21 cellular contexts compared by ENCODE assay signal in the genomic region with DNA sequence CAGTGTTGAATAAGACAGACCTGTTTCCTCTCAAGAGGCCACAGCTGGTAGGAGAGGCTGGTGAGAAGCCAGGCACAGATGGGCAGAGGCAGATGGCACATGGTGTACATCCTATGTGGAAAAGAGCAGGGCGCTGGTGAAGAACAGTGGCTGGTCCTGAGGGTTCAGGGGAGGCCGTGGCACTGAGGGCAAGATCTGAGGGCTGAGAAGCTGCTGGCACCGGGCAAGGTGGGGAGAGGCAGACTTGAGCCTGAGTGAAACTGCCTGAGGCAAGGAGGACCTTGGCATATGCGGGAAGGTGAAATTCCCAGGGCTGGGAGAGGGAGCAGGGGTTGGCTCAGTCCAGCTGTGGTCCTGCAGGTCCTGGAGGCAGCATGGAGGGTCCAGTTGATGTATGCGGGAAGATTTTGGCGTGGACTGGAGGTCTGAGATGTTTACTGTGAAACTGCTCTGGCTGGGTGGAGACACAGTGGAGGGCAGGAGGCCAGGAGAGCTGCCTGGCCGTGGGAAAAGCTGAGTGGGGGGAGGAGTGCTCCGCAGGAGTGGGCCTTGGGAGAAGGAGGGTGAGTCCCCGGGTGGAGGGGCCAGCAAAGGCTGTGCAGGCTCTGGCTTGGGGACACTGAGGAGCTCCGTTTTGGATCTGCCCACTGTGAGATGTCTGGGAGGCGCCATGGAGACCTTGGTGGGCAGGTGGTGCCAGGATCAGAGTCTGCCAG. TPM values are rescaled to one million over a fixed set of nuclear protein-coding genes. Genes with fewer than 3 reads are reported as not detected.
DNase-seq lines count a peak whose midpoint lies in the region; ATAC-seq and TF ChIP-seq lines count a peak whose summit lies in the region.
"Had no signal": no experiment of that assay in that cellular context is flagged by ENCODE, and none has a peak within 500 bp of the region (broad histone marks: within the 10 kb centered on the region; RNA-seq: fewer than 3 reads in every experiment).

No MANE protein-coding gene starts in this region.

- ATAC-seq in stimulated activated naive CD8-positive, alpha-beta T cell treated with anti-CD3 and anti-CD28 coated beads, Interleukin-15, amount 100 ng/mL, for 72 hours = no peak
- ATAC-seq: effector memory CD8-positive, alpha-beta T cell; Right ventricle myocardium inferior had no signal

- no peak for DNase-seq in activated naive CD4-positive, alpha-beta T cell treated with Interleukin-2 at 50 U/mL for 16 hours
- DNase-seq in NCI-H524 treated with DMSO at 0.1 percent for 48 hours (lab: John Stamatoyannopoulos, UW) (peak; percentile 77), endothelial cell (ENCODE audit: low spot score) (no peak), smooth muscle cell (lab: John Stamatoyannopoulos, UW; ENCODE audit: unreplicated experiment) (no peak), mucosa of gallbladder (ENCODE audit: low spot score) (no peak)
- DNase-seq in stimulated activated naive CD8-positive, alpha-beta T cell treated with anti-CD3 and anti-CD28 coated beads, Interleukin-15, amount 100 ng/mL, for 72 hours = no peak
- no peak for DNase-seq in activated effector memory CD4-positive, alpha-beta T cell treated with anti-CD3 and anti-CD28 coated beads, Interleukin-2, amount 50 U/mL, for 16 hours
- DNase-seq: activated CD8-positive, alpha-beta memory T cell treated with anti-CD3 and anti-CD28 coated beads for 24 hours; activated naive CD8-positive, alpha-beta T cell treated with anti-CD3 and anti-CD28 coated beads for 36 hours; effector memory CD8-positive, alpha-beta T cell; left ventricle myocardium inferior; MM.1S; naive B cell; NCI-H2081; NK-92 treated with Interleukin-12 subunit alpha and Interleukin-12 subunit beta, amount 100 ng/mL, for 24 hours; retina; T1000 had no signal

- peaks cover 19% of the 10 kb centered on the region for H3K79me2 ChIP-seq in smooth muscle cell (ENCODE audit: low read depth)

- peak overlapping the region; percentile 30 for H3K4me3 Mint-ChIP-seq in activated naive CD4-positive, alpha-beta T cell treated with anti-CD3 and anti-CD28 coated beads, Interleukin-2, amount 50 U/mL, for 24 hours
- H3K4me3 Mint-ChIP-seq in endothelial cell (ENCODE audit: unreplicated experiment) = peak overlapping the region; percentile 69
- no peak overlapping the region for H3K4me3 Mint-ChIP-seq in stimulated activated naive CD8-positive, alpha-beta T cell treated with anti-CD3 and anti-CD28 coated beads, Interleukin-15, amount 100 ng/mL, for 72 hours
- H3K4me3 Mint-ChIP-seq: activated naive CD8-positive, alpha-beta T cell treated with anti-CD3 and anti-CD28 coated beads for 36 hours; effector memory CD8-positive, alpha-beta T cell had no signal

- no peaks in the 10 kb centered on the region for H3K27me3 Mint-ChIP-seq in activated naive CD4-positive, alpha-beta T cell treated with anti-CD3 and anti-CD28 coated beads, Interleukin-2, amount 50 U/mL, for 24 hours
- peaks cover 16% of the 10 kb centered on the region for H3K27me3 Mint-ChIP-seq in endothelial cell (ENCODE audit: unreplicated experiment)
- H3K27me3 Mint-ChIP-seq in stimulated activated naive CD8-positive, alpha-beta T cell treated with anti-CD3 and anti-CD28 coated beads, Interleukin-15, amount 100 ng/mL, for 72 hours = no peaks in the 10 kb centered on the region
- H3K27me3 Mint-ChIP-seq: activated naive CD8-positive, alpha-beta T cell treated with anti-CD3 and anti-CD28 coated beads for 36 hours; effector memory CD8-positive, alpha-beta T cell; naive B cell had no signal

- H3K4me2 ChIP-seq in smooth muscle cell = no peak overlapping the region

- H3K4me1 Mint-ChIP-seq in activated naive CD4-positive, alpha-beta T cell treated with anti-CD3 and anti-CD28 coated beads, Interleukin-2, amount 50 U/mL, for 24 hours = peaks cover 42% of the 10 kb centered on the region
- peaks cover 12% of the 10 kb centered on the region for H3K4me1 Mint-ChIP-seq in endothelial cell (ENCODE audit: unreplicated experiment)
- peaks cover 56% of the 10 kb centered on the region for H3K4me1 Mint-ChIP-seq in stimulated activated naive CD8-positive, alpha-beta T cell treated with anti-CD3 and anti-CD28 coated beads, Interleukin-15, amount 100 ng/mL, for 72 hours

- peaks cover 2% of the 10 kb centered on the region for H3K36me3 Mint-ChIP-seq in activated naive CD4-positive, alpha-beta T cell treated with anti-CD3 and anti-CD28 coated beads, Interleukin-2, amount 50 U/mL, for 24 hours
- H3K36me3 Mint-ChIP-seq in endothelial cell (ENCODE audit: low read depth, unreplicated experiment) = peaks cover 34% of the 10 kb centered on the region
- H3K36me3 Mint-ChIP-seq: naive B cell had no signal

- no peaks in the 10 kb centered on the region for H3K36me3 ChIP-seq in smooth muscle cell (ENCODE audit: low read depth)

- H3K27me3 ChIP-seq in smooth muscle cell (ENCODE audit: low read depth) = no peaks in the 10 kb centered on the region
- H3K27me3 ChIP-seq: cardiac muscle cell had no signal

- peaks cover 14% of the 10 kb centered on the region for H3K4me1 ChIP-seq in smooth muscle cell (ENCODE audit: low read depth)

- no peak overlapping the region for H3K27ac ChIP-seq in smooth muscle cell (ENCODE audit: low read depth)
- H3K27ac ChIP-seq: cardiac muscle cell, left ventricle myocardium inferior had no signal

- peak overlapping the region; percentile 43 for H3K27ac Mint-ChIP-seq in activated naive CD4-positive, alpha-beta T cell treated with anti-CD3 and anti-CD28 coated beads, Interleukin-2, amount 50 U/mL, for 24 hours
- H3K27ac Mint-ChIP-seq in endothelial cell (ENCODE audit: unreplicated experiment) = no peak overlapping the region
- peak overlapping the region; percentile 31 to 50 for H3K27ac Mint-ChIP-seq in stimulated activated naive CD8-positive, alpha-beta T cell treated with anti-CD3 and anti-CD28 coated beads, Interleukin-15, amount 100 ng/mL, for 72 hours
- H3K27ac Mint-ChIP-seq: activated naive CD8-positive, alpha-beta T cell treated with anti-CD3 and anti-CD28 coated beads for 36 hours had no signal

- H2AFZ ChIP-seq in smooth muscle cell (ENCODE audit: low read depth) = no peak overlapping the region

- peaks cover 13% of the 10 kb centered on the region for H4K20me1 ChIP-seq in smooth muscle cell (ENCODE audit: low read depth)

- H3K9ac ChIP-seq in smooth muscle cell (ENCODE audit: low read depth) = no peak overlapping the region

- WGBS in smooth muscle cell (ENCODE audit: low lambda C conversion rate) = 94% methylated on average over 11 of the region's 11 CpGs

- H3K9me3 ChIP-seq in smooth muscle cell (replicated peaks; ENCODE audit: low read depth) = no peaks in the 10 kb centered on the region
- H3K9me3 ChIP-seq: left ventricle myocardium inferior had no signal

- TF ChIP-seq CTCF in endothelial cell (IDR thresholded peaks at IDR 0.05; ENCODE audit: unreplicated experiment) = no peak
- TF ChIP-seq CTCF in smooth muscle cell (IDR thresholded peaks at IDR 0.05; ENCODE audit: borderline replicate concordance, insufficient read depth, poor library complexity, severe bottlenecking) = no peak

- H3K9me3 Mint-ChIP-seq in activated naive CD4-positive, alpha-beta T cell treated with anti-CD3 and anti-CD28 coated beads, Interleukin-2, amount 50 U/mL, for 24 hours = no peaks in the 10 kb centered on the region
- H3K9me3 Mint-ChIP-seq in endothelial cell (ENCODE audit: unreplicated experiment) = no peaks in the 10 kb centered on the region
- H3K9me3 Mint-ChIP-seq in stimulated activated naive CD8-positive, alpha-beta T cell treated with anti-CD3 and anti-CD28 coated beads, Interleukin-15, amount 100 ng/mL, for 72 hours = no peaks in the 10 kb centered on the region
- H3K9me3 Mint-ChIP-seq: activated naive CD8-positive, alpha-beta T cell treated with anti-CD3 and anti-CD28 coated beads for 36 hours; effector memory CD8-positive, alpha-beta T cell; naive B cell had no signal

- H3F3A ChIP-seq in smooth muscle cell (ENCODE audit: low read depth) = peaks cover 13% of the 10 kb centered on the region

- no peak overlapping the region for H3K4me3 ChIP-seq in smooth muscle cell
- H3K4me3 ChIP-seq: cardiac muscle cell, left ventricle myocardium inferior had no signal

RNA-seq across cellular contexts. Expression of gene MAN1B1, which starts 2.6 kb away (rescaled TPM):
- total RNA-seq in endothelial cell (ENCODE audit: unreplicated experiment) = 70.4 TPM
- 62.9 and 70.9 TPM in 2 replicates for total RNA-seq in smooth muscle cell
- polyA plus RNA-seq in smooth muscle cell = 97.1 and 109 TPM in 2 replicates
- 59.8 TPM for total RNA-seq in mucosa of gallbladder

RNA-seq across cellular contexts. Expression of gene UAP1L1, which starts 12.1 kb away (rescaled TPM):
- total RNA-seq in endothelial cell (ENCODE audit: unreplicated experiment) (3.2 TPM), smooth muscle cell (5.8 and 7.2 TPM in 2 replicates), mucosa of gallbladder (10.5 TPM)
- polyA plus RNA-seq in smooth muscle cell = 22.5 and 23.8 TPM in 2 replicates

RNA-seq across cellular contexts. Expression of gene SAPCD2, which starts 19.0 kb away (rescaled TPM):
- total RNA-seq in endothelial cell (ENCODE audit: unreplicated experiment) = 1.0 TPM
- total RNA-seq in smooth muscle cell = 1.9 and 2.1 TPM in 2 replicates
- 3.9 and 5.0 TPM in 2 replicates for polyA plus RNA-seq in smooth muscle cell
- 2.4 TPM for total RNA-seq in mucosa of gallbladder

RNA-seq across cellular contexts. Expression of gene DPP7, which starts 25.1 kb away (rescaled TPM):
- total RNA-seq in endothelial cell (ENCODE audit: unreplicated experiment) = 6.1 TPM
- 50.6 and 51.4 TPM in 2 replicates for total RNA-seq in smooth muscle cell
- 170 and 171 TPM in 2 replicates for polyA plus RNA-seq in smooth muscle cell
- total RNA-seq in mucosa of gallbladder = 199 TPM

RNA-seq across cellular contexts. Expression of gene ENTPD2, which starts 35.5 kb away (rescaled TPM):
- total RNA-seq in endothelial cell (ENCODE audit: unreplicated experiment) (55.6 TPM), smooth muscle cell (not detected in 2 replicates), mucosa of gallbladder (41.1 TPM)
- 0.30 and 0.78 TPM in 2 replicates for polyA plus RNA-seq in smooth muscle cell
- total RNA-seq: activated naive CD8-positive, alpha-beta T cell treated with anti-CD3 and anti-CD28 coated beads for 36 hours; cardiac muscle cell had no signal
- polyA plus RNA-seq: AG04450, cardiac muscle cell had no signal

Comparison
In these comparisons a context has a peak if more than half of its experiments do, and no peak if none do; other contexts are left out.
1. H3K4me3 Mint-ChIP-seq: peak in activated naive CD4-positive, alpha-beta T cell treated with anti-CD3 and anti-CD28 coated beads, Interleukin-2, amount 50 U/mL, for 24 hours (single experiment) and endothelial cell (single experiment); none in stimulated activated naive CD8-positive, alpha-beta T cell treated with anti-CD3 and anti-CD28 coated beads, Interleukin-15, amount 100 ng/mL, for 72 hours (0 of 2).